31 cellular contexts compared by ENCODE assay signal in the genomic region with DNA sequence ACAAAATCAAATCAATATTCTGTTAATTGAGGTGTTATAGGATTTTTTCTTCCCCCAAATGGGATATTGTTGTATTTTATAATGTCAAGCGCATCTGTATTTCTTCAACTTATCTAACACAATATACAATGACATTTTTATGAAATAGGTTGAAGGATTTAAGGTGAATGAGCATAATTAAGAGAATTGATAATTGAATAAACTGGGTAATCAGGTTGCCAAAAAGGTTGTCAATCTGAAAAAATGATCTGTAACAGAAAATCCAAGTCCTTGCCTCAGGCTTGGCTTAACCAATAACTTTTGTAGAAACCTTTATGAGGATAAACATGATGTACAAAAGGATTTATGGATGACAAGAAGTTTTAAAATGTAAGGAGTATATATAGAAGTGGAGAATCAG.
"Had no signal": no experiment of that assay in that cellular context is flagged by ENCODE, and none has a peak within 500 bp of the region (broad histone marks: within the 10 kb centered on the region; RNA-seq: fewer than 3 reads in every experiment).

No MANE protein-coding gene starts in this region.

- H3K36me3 ChIP-seq: adrenal gland, ascending aorta, brain microvascular endothelial cell, breast epithelium, cardiac muscle cell had no signal

- H3K4me1 ChIP-seq: adrenal gland, ascending aorta, body of pancreas, breast epithelium had no signal

- ATAC-seq: activated naive CD4-positive, alpha-beta T cell treated with anti-CD3 and anti-CD28 coated beads, Interleukin-2, amount 50 U/mL, for 72 hours; activated naive CD8-positive, alpha-beta T cell treated with anti-CD3 and anti-CD28 coated beads, Interleukin-2, amount 50 U/mL, for 24 hours; activated T-cell treated with anti-CD3 and anti-CD28 coated beads, Interleukin-2, amount 50 U/mL, for 4 hours; activated T-cell treated with anti-CD3 and anti-CD28 coated beads, Interleukin-2, amount 50 U/mL, for 72 hours; activated T-helper 17 cell treated with anti-CD3 and anti-CD28 coated beads, Interleukin-2, amount 50 U/mL, for 72 hours; body of pancreas had no signal

- H3K27me3 ChIP-seq: adrenal gland, ascending aorta, body of pancreas, brain microvascular endothelial cell, breast epithelium, cardiac muscle cell had no signal

- H3K4me3 ChIP-seq: adrenal gland, ascending aorta, body of pancreas, breast epithelium, cardiac muscle cell had no signal

- H3K27ac ChIP-seq: adrenal gland, ascending aorta, body of pancreas, brain microvascular endothelial cell, breast epithelium, cardiac muscle cell had no signal

- DNase-seq: activated effector memory CD4-positive, alpha-beta T cell treated with anti-CD3 and anti-CD28 coated beads, Interleukin-2, amount 50 U/mL, for 16 hours; activated effector memory CD4-positive, alpha-beta T cell treated with Interleukin-2 at 50 U/mL for 16 hours; activated gamma-delta T cell; activated gamma-delta T cell treated with Interleukin-2 at 50 U/mL for 16 hours; activated naive CD4-positive, alpha-beta T cell; activated naive CD4-positive, alpha-beta T cell treated with anti-CD3 and anti-CD28 coated beads for 36 hours; activated naive CD4-positive, alpha-beta T cell treated with anti-CD3 and anti-CD28 coated beads, Interleukin-2, amount 10 ng/mL, durations not matched to agents 7 days and 5 days; activated naive CD4-positive, alpha-beta T cell treated with anti-CD3 and anti-CD28 coated beads, Interleukin-2, amount 50 U/mL, for 16 hours; activated naive CD4-positive, alpha-beta T cell treated with Interleukin-2 at 50 U/mL for 16 hours; activated naive CD8-positive, alpha-beta T cell treated with anti-CD3 and anti-CD28 coated beads for 36 hours; activated naive CD8-positive, alpha-beta T cell treated with anti-CD3 and anti-CD28 coated beads, Interleukin-2, amount 10 ng/mL, durations not matched to agents 7 days and 5 days; activated naive CD8-positive, alpha-beta T cell treated with anti-CD3 and anti-CD28 coated beads, Interleukin-2, amount 50 U/mL, for 24 hours; activated T-cell treated with anti-CD3 and anti-CD28 coated beads, Interleukin-2, amount 50 U/mL, for 24 hours; activated T-cell treated with anti-CD3 and anti-CD28 coated beads, Interleukin-2, amount 50 U/mL, for 4 hours; activated T-cell treated with anti-CD3 and anti-CD28 coated beads, Interleukin-2, amount 50 U/mL, for 48 hours; activated T-cell treated with anti-CD3 and anti-CD28 coated beads, Interleukin-2, amount 50 U/mL, for 72 hours; adrenal gland; amniotic stem cell; amygdala; anterior cingulate cortex; aorta; body of pancreas; brain microvascular endothelial cell; caudate nucleus; central memory CD4-positive, alpha-beta T cell; cerebellar nuclear complex had no signal

- H3K9me3 ChIP-seq: adrenal gland, ascending aorta, body of pancreas, breast epithelium had no signal
